25 cellular contexts compared by ENCODE assay signal in genomic region chr18:9933865-9934264, GRCh38. TPM values are rescaled to one million over a fixed set of nuclear protein-coding genes. Genes with fewer than 3 reads are reported as not detected.
DNase-seq lines count a peak whose midpoint lies in the region; ATAC-seq, FAIRE-seq and TF ChIP-seq lines count a peak whose summit lies in the region.
"Had no signal": no experiment of that assay in that cellular context is flagged by ENCODE, and none has a peak within 500 bp of the region (broad histone marks: within the 10 kb centered on the region; RNA-seq: fewer than 3 reads in every experiment).

No MANE protein-coding gene starts in this region.

- H3K27ac Mint-ChIP-seq in activated naive CD4-positive, alpha-beta T cell treated with anti-CD3 and anti-CD28 coated beads, Interleukin-2, amount 50 U/mL, for 24 hours: peak overlapping the region; percentile 89
- H3K27ac Mint-ChIP-seq: immature natural killer cell; natural killer cell treated with Interleukin-12 subunit alpha and Interleukin-12 subunit beta and Interleukin-15 and Interleukin-18, amount 100 ng/mL, for 72 hours; T-helper 2 cell treated with Interferon-gamma antibody and Interleukin-4, amounts not matched to agents 5 μg/mL and 100 μg/mL, for 36 hours had no signal

- H3K9me3 ChIP-seq in RWPE2 (ENCODE audit: severe bottlenecking): no peaks in the 10 kb centered on the region
- H3K9me3 ChIP-seq in keratinocyte (ENCODE audit: control insufficient read depth, low read depth, low read length): no peaks in the 10 kb centered on the region
- H3K9me3 ChIP-seq in gastrocnemius medialis: no peaks in the 10 kb centered on the region
- H3K9me3 ChIP-seq: suprapubic skin had no signal

- DNase-seq in activated naive CD4-positive, alpha-beta T cell treated with anti-CD3 and anti-CD28 coated beads, Interleukin-2, amount 50 U/mL, for 16 hours: no peak
- DNase-seq in RWPE2 (ENCODE audit: low spot score): no peak
- DNase-seq in keratinocyte (ENCODE audit: low read depth, low spot score): no peak
- DNase-seq in gastrocnemius medialis: no peak
- no peak for DNase-seq in NCI-H2171 treated with DMSO at 0.1 percent for 48 hours (lab: John Stamatoyannopoulos, UW)
- DNase-seq in NCI-H1930 (lab: John Stamatoyannopoulos, UW): no peak
- no peak for DNase-seq in NOMO-1 treated with dmso at 0.1 percent for 144 hours (lab: John Stamatoyannopoulos, UW; ENCODE audit: unreplicated experiment)
- DNase-seq: activated CD4-positive, alpha-beta T cell treated with anti-CD3 and anti-CD28 coated beads, Interleukin-2, amount 50 U/mL, for 4 hours; CD8-positive, alpha-beta memory T cell; immature natural killer cell; left ventricle myocardium superior; midbrain; NCI-H187; NCI-H748 treated with DMSO at 0.1 percent for 48 hours; stimulated activated CD4-positive, alpha-beta T cell treated with anti-CD3 and anti-CD28 coated beads, Interleukin-1b, Interleukin-23, amount 100 ng/mL, for 48 hours had no signal

- H3K4me1 ChIP-seq in RWPE2 (ENCODE audit: insufficient read depth, poor library complexity, severe bottlenecking) (peaks cover 48% of the 10 kb centered on the region), keratinocyte (ENCODE audit: control insufficient read depth, extremely low read depth, insufficient read depth, low read length) (peaks cover 21% of the 10 kb centered on the region), gastrocnemius medialis (peaks cover 35 to 49% of the 10 kb centered on the region in 2 donors)

- no peak for ATAC-seq in RWPE2 (ENCODE audit: low read depth)
- ATAC-seq in gastrocnemius medialis: no peak
- ATAC-seq: natural killer cell treated with Interleukin-12 subunit alpha and Interleukin-12 subunit beta and Interleukin-15 and Interleukin-18, amount 100 ng/mL, for 72 hours had no signal

- dilution Hi-C loops in keratinocyte (cut with MboI; ENCODE audit: extremely low pct_ligation_motif_present, low sequenced_read_pairs): no loop called here

- no peak overlapping the region for H3K9ac ChIP-seq in keratinocyte (ENCODE audit: control insufficient read depth, extremely low read depth, insufficient read depth, low read length)

- H3K36me3 ChIP-seq in RWPE2 (ENCODE audit: low read depth) (peaks cover 76% of the 10 kb centered on the region), keratinocyte (ENCODE audit: control insufficient read depth in 2 of 2, extremely low read depth in 1 of 2, insufficient read depth in 2 of 2, low read length in 2 of 2) (peaks cover 10 to 13% of the 10 kb centered on the region in 2 experiments), gastrocnemius medialis (peaks cover 0 to 36% of the 10 kb centered on the region in 2 donors)

- H3K27me3 Mint-ChIP-seq in activated naive CD4-positive, alpha-beta T cell treated with anti-CD3 and anti-CD28 coated beads, Interleukin-2, amount 50 U/mL, for 24 hours: no peaks in the 10 kb centered on the region
- H3K27me3 Mint-ChIP-seq: brain; CD8-positive, alpha-beta memory T cell; natural killer cell treated with Interleukin-12 subunit alpha and Interleukin-12 subunit beta and Interleukin-15 and Interleukin-18, amount 100 ng/mL, for 72 hours had no signal

- intact Hi-C loops in gastrocnemius medialis (cut with DNase I; ENCODE audit: low total_unique reads): no loop called here

- peaks cover 79% of the 10 kb centered on the region for H3K79me2 ChIP-seq in keratinocyte (ENCODE audit: control insufficient read depth, insufficient read depth, low read length)

- in situ Hi-C loops in gastrocnemius medialis (cut with MboI; ENCODE audit: low sequenced_read_pairs in 4 of 4): loop anchor here in 1 of 4 donors (25.0 kb wide), 1 partner anchor 347 kb away; no protein-coding TSS in a partner anchor

- FAIRE-seq in keratinocyte (lab: Jason Lieb, UNC): no peak

- H3K4me2 ChIP-seq in keratinocyte (ENCODE audit: control insufficient read depth, extremely low read depth, insufficient read depth, low read depth, low read length): no peak overlapping the region

- peaks cover 12% of the 10 kb centered on the region for H4K20me1 ChIP-seq in keratinocyte (ENCODE audit: control insufficient read depth, extremely low read depth, insufficient read depth, low read length)

- peak overlapping the region; percentile 40 for H3K27ac ChIP-seq in RWPE2 (ENCODE audit: poor library complexity, severe bottlenecking)
- H3K27ac ChIP-seq in keratinocyte (ENCODE audit: control insufficient read depth, insufficient read depth, low read length): peak overlapping the region; percentile 18
- H3K27ac ChIP-seq in gastrocnemius medialis: peak overlapping the region in 3 of 4 donors; percentile 23 to 58 (median 34)
- H3K27ac ChIP-seq: suprapubic skin, WERI-Rb-1 had no signal

- TF ChIP-seq POLR2A in gastrocnemius medialis (IDR thresholded peaks at IDR 0.05): no peak

- H3K4me3 Mint-ChIP-seq in activated naive CD4-positive, alpha-beta T cell treated with anti-CD3 and anti-CD28 coated beads, Interleukin-2, amount 50 U/mL, for 24 hours: no peak overlapping the region
- H3K4me3 Mint-ChIP-seq: brain; CD8-positive, alpha-beta memory T cell; immature natural killer cell; natural killer cell treated with Interleukin-12 subunit alpha and Interleukin-12 subunit beta and Interleukin-15 and Interleukin-18, amount 100 ng/mL, for 72 hours; T-helper 2 cell treated with Interferon-gamma antibody and Interleukin-4, amounts not matched to agents 5 μg/mL and 100 μg/mL, for 36 hours had no signal

- peaks cover 11% of the 10 kb centered on the region for H3K36me3 Mint-ChIP-seq in activated naive CD4-positive, alpha-beta T cell treated with anti-CD3 and anti-CD28 coated beads, Interleukin-2, amount 50 U/mL, for 24 hours

- no peak overlapping the region for H3K4me3 ChIP-seq in RWPE2 (ENCODE audit: severe bottlenecking)
- H3K4me3 ChIP-seq in keratinocyte (ENCODE audit: control insufficient read depth in 2 of 3, extremely low read depth in 1 of 3, insufficient read depth in 2 of 3, low read depth in 1 of 3, low read length in 3 of 3): no peak overlapping the region
- no peak overlapping the region for H3K4me3 ChIP-seq in gastrocnemius medialis
- H3K4me3 ChIP-seq: skin epidermis, suprapubic skin had no signal

- H2AFZ ChIP-seq in keratinocyte (ENCODE audit: control insufficient read depth, low read length): no peak overlapping the region

- H3K4me1 Mint-ChIP-seq in activated naive CD4-positive, alpha-beta T cell treated with anti-CD3 and anti-CD28 coated beads, Interleukin-2, amount 50 U/mL, for 24 hours: peaks cover 46% of the 10 kb centered on the region

- TF ChIP-seq CTCF in RWPE2 (IDR thresholded peaks at IDR 0.05; ENCODE audit: poor library complexity, severe bottlenecking): no peak
- no peak for TF ChIP-seq CTCF in keratinocyte (optimal IDR thresholded peaks at IDR 0.05 in 1 of 3, IDR thresholded peaks at IDR 0.05 in 1 of 3, conservative IDR thresholded peaks at IDR 0.05 in 1 of 3; ENCODE audit: extremely low read depth in 1 of 3, insufficient read depth in 2 of 3, low read length in 3 of 3)
- no peak for TF ChIP-seq CTCF in gastrocnemius medialis (IDR thresholded peaks at IDR 0.05 in 4 of 5, conservative IDR thresholded peaks at IDR 0.05 in 1 of 5)

- H3K9me1 ChIP-seq in keratinocyte (ENCODE audit: control insufficient read depth, extremely low read depth, insufficient read depth, low read length): no peaks in the 10 kb centered on the region

- peaks cover 3% of the 10 kb centered on the region for H3K27me3 ChIP-seq in RWPE2 (ENCODE audit: insufficient read depth, poor library complexity, severe bottlenecking)
- no peaks in the 10 kb centered on the region for H3K27me3 ChIP-seq in keratinocyte (ENCODE audit: control insufficient read depth, extremely low read depth, insufficient read depth, low read length)
- no peaks in the 10 kb centered on the region for H3K27me3 ChIP-seq in gastrocnemius medialis
- H3K27me3 ChIP-seq: foreskin keratinocyte, suprapubic skin had no signal

- H3K9me3 Mint-ChIP-seq in activated naive CD4-positive, alpha-beta T cell treated with anti-CD3 and anti-CD28 coated beads, Interleukin-2, amount 50 U/mL, for 24 hours: no peaks in the 10 kb centered on the region
- H3K9me3 Mint-ChIP-seq: brain; CD8-positive, alpha-beta memory T cell; immature natural killer cell; natural killer cell treated with Interleukin-12 subunit alpha and Interleukin-12 subunit beta and Interleukin-15 and Interleukin-18, amount 100 ng/mL, for 72 hours; T-helper 2 cell treated with Interferon-gamma antibody and Interleukin-4, amounts not matched to agents 5 μg/mL and 100 μg/mL, for 36 hours had no signal

RNA-seq across cellular contexts. Expression of gene VAPA, which starts 20.0 kb away (rescaled TPM):
- polyA plus RNA-seq in keratinocyte: 174 to 350 TPM (median 267 TPM) in 3 replicates
- 170 TPM for polyA plus RNA-seq in keratinocyte (2011; ENCODE audit: low read depth)
- 244 and 459 TPM in 2 replicates for polyA plus RNA-seq in keratinocyte (2011; cell fraction: cytosol; rRNA removed)
- polyA plus RNA-seq in keratinocyte (2011; cell fraction: nucleus; rRNA removed): 146 and 198 TPM in 2 replicates
- 143 and 223 TPM in 2 replicates for polyA plus RNA-seq in keratinocyte (2012; ENCODE audit: low replicate concordance)
- polyA minus RNA-seq in keratinocyte: 18.6 to 194 TPM (median 79.0 TPM) in 3 replicates
- polyA minus RNA-seq in keratinocyte (2011; cell fraction: cytosol; rRNA and poly(A)+ RNA removed): 163 TPM
- polyA minus RNA-seq in keratinocyte (2011; cell fraction: nucleus; rRNA and poly(A)+ RNA removed): 37.4 and 91.5 TPM in 2 replicates
- total RNA-seq in gastrocnemius medialis: 100 to 1,000 TPM; 227 to 320 (median 243) TPM

RNA-seq across cellular contexts. Expression of gene TXNDC2, which starts 48.1 kb away (rescaled TPM):
- polyA plus RNA-seq in keratinocyte: 0.03 TPM in 1 of 3 replicates, not detected in the others
- polyA plus RNA-seq in keratinocyte (2011; ENCODE audit: low read depth): not detected
- not detected in 2 replicates for polyA plus RNA-seq in keratinocyte (2011; cell fraction: cytosol; rRNA removed)
- polyA plus RNA-seq in keratinocyte (2011; cell fraction: nucleus; rRNA removed): not detected in 2 replicates
- 0.06 TPM in 1 of 2 replicates, not detected in the other for polyA plus RNA-seq in keratinocyte (2012; ENCODE audit: low replicate concordance)
- polyA minus RNA-seq in keratinocyte: 0.16 TPM in 1 of 3 replicates, not detected in the others
- polyA minus RNA-seq in keratinocyte (2011; cell fraction: cytosol; rRNA and poly(A)+ RNA removed): not detected
- not detected in 2 replicates for polyA minus RNA-seq in keratinocyte (2011; cell fraction: nucleus; rRNA and poly(A)+ RNA removed)
- not detected for total RNA-seq in gastrocnemius medialis
- total RNA-seq: CD8-positive, alpha-beta memory T cell; epithelial cell of proximal tubule; foreskin keratinocyte; left ventricle myocardium superior; natural killer cell treated with Interleukin-12 subunit alpha and Interleukin-12 subunit beta and Interleukin-15 and Interleukin-18, amount 100 ng/mL, for 72 hours; suprapubic skin; urinary bladder had no signal
- polyA plus RNA-seq: CD8-positive, alpha-beta memory T cell; immature natural killer cell had no signal
